Comparison of ENCODE assay signal across 17 cellular contexts in genomic region chr2:196959291-196959690, GRCh38.
"Had no signal": no experiment of that assay in that cellular context is flagged by ENCODE, and none has a peak within 500 bp of the region (broad histone marks: within the 10 kb centered on the region; RNA-seq: fewer than 3 reads in every experiment).

No MANE protein-coding gene starts in this region.

- H3K27ac Mint-ChIP-seq: effector memory CD8-positive, alpha-beta T cell; stimulated activated naive CD8-positive, alpha-beta T cell treated with anti-CD3 and anti-CD28 coated beads, Interleukin-15, Interleukin-2, amounts not matched to agents 100 ng/mL and 50 ng/mL, for 24 hours had no signal

- H3K27me3 Mint-ChIP-seq: stimulated activated naive B cell treated with anti-CD40 and anti-IgM and Interleukin-4, amounts not matched to agents 10 μg/mL and 1 μg/mL and 100 μg/mL, for 72 hours; stimulated activated naive CD8-positive, alpha-beta T cell treated with anti-CD3 and anti-CD28 coated beads, Interleukin-15, Interleukin-2, amounts not matched to agents 100 ng/mL and 50 ng/mL, for 24 hours had no signal

- H3K9me3 Mint-ChIP-seq: effector memory CD8-positive, alpha-beta T cell; stimulated activated naive CD8-positive, alpha-beta T cell treated with anti-CD3 and anti-CD28 coated beads, Interleukin-15, Interleukin-2, amounts not matched to agents 100 ng/mL and 50 ng/mL, for 24 hours had no signal

- H3K9me3 ChIP-seq: gastrocnemius medialis, neutrophil, pancreas, thoracic aorta, tibial nerve, upper lobe of left lung, vagina had no signal

- ATAC-seq: effector memory CD8-positive, alpha-beta T cell; gastrocnemius medialis; left ventricle myocardium superior; sciatic nerve; stimulated activated naive B cell treated with anti-CD40 and anti-IgM and Interleukin-4, amounts not matched to agents 10 μg/mL and 1 μg/mL and 100 μg/mL, for 72 hours had no signal

- H3K4me3 ChIP-seq: gastrocnemius medialis, pancreas, thoracic aorta, tibial nerve, upper lobe of left lung, vagina had no signal

- H3K36me3 ChIP-seq: gastrocnemius medialis, neutrophil, pancreas, thoracic aorta, tibial nerve, upper lobe of left lung, vagina had no signal

- H3K27me3 ChIP-seq: gastrocnemius medialis, neutrophil, pancreas, tibial nerve, upper lobe of left lung, vagina had no signal

- H3K4me3 Mint-ChIP-seq: effector memory CD8-positive, alpha-beta T cell; stimulated activated naive B cell treated with anti-CD40 and anti-IgM and Interleukin-4, amounts not matched to agents 10 μg/mL and 1 μg/mL and 100 μg/mL, for 72 hours; stimulated activated naive CD8-positive, alpha-beta T cell treated with anti-CD3 and anti-CD28 coated beads, Interleukin-15, Interleukin-2, amounts not matched to agents 100 ng/mL and 50 ng/mL, for 24 hours had no signal

- H3K27ac ChIP-seq: gastrocnemius medialis, neutrophil, pancreas, thoracic aorta, tibial nerve, vagina had no signal

- H3K4me1 ChIP-seq: gastrocnemius medialis, tibial nerve, vagina had no signal

- DNase-seq: caudate nucleus; cerebellar nuclear complex; cortex of kidney; effector memory CD8-positive, alpha-beta T cell; gastrocnemius medialis; head of caudate nucleus; left ventricle myocardium superior; mammary epithelial cell; pancreas; stimulated activated naive B cell treated with anti-CD40 and anti-IgM and Interleukin-4, amounts not matched to agents 10 μg/mL and 1 μg/mL and 100 μg/mL, for 72 hours; upper lobe of left lung had no signal
